In genomic region chr12:121776190-121777098, GRCh38 we compare ENCODE assay signal across 8 cellular contexts. TPM values are rescaled to one million over a fixed set of nuclear protein-coding genes. Genes with fewer than 3 reads are reported as not detected.
A peak's percentile ranks its signal among the peaks of the same experiment; 100 is the strongest.
DNase-seq lines count a peak whose midpoint lies in the region; ATAC-seq and TF ChIP-seq lines count a peak whose summit lies in the region.

No MANE protein-coding gene starts in this region.

- ATAC-seq in GM21737 (IDR thresholded peaks at IDR 0.05; ENCODE audit: unreplicated experiment) (peak; percentile 47), HG03159 (IDR thresholded peaks at IDR 0.05; ENCODE audit: unreplicated experiment) (no peak)
- ATAC-seq in natural killer cell treated with Interleukin-12 subunit alpha and Interleukin-12 subunit beta and Interleukin-15 and Interleukin-18, amount 100 ng/mL, for 72 hours: peak; percentile 79 to 81

- peak; percentile 79 to 85 (median 83) for DNase-seq in CD4-positive, alpha-beta memory T cell
- DNase-seq in NOMO-1 treated with dmso at 0.1 percent for 144 hours (lab: John Stamatoyannopoulos, UW; ENCODE audit: unreplicated experiment) (peak; percentile 18), epithelial cell of esophagus (ENCODE audit: low read depth) (peak; percentile 69)
- DNase-seq in activated CD8-positive, alpha-beta memory T cell treated with anti-CD3 and anti-CD28 coated beads, Interleukin-2, amount 50 U/mL, for 4 hours: peak; percentile 95
- DNase-seq in natural killer cell treated with Interleukin-12 subunit alpha and Interleukin-12 subunit beta and Interleukin-15 and Interleukin-18, amount 100 ng/mL, for 72 hours (ENCODE audit: low spot score): peak; percentile 87

- POLR2A ChIA-PET in CD4-positive, alpha-beta memory T cell (lab: Charles Lee; ENCODE audit: partially characterized antibody): interaction anchor here (0.6 to 37.3 kb wide), 7 partner anchors 8 to 458 kb away, joined by 3 to 2727 read pairs (median 3); partner anchors contain the start of genes PSMD9, RHOF, SETD1B and TMEM120B

- CTCF ChIA-PET in CD4-positive, alpha-beta memory T cell (lab: Charles Lee; ENCODE audit: partially characterized antibody): interaction anchor here (0.5 to 17.7 kb wide), 7 partner anchors 9 to 436 kb away, joined by 3 to 559 read pairs (median 8); partner anchors contain the start of genes RHOF and TMEM120B

- H3K27me3 ChIP-seq in CD4-positive, alpha-beta memory T cell (ENCODE audit: insufficient read depth, low read length): no peaks in the 10 kb centered on the region

- no peak overlapping the region for H3K4me3 ChIP-seq in CD4-positive, alpha-beta memory T cell (ENCODE audit: low read length in 2 of 2)
- no peak overlapping the region for H3K4me3 ChIP-seq in epithelial cell of esophagus (ENCODE audit: low read length)

- TF ChIP-seq CTCF in epithelial cell of esophagus (IDR thresholded peaks at IDR 0.05; ENCODE audit: insufficient read depth, low read depth, low read length, missing control alignments): peak; percentile 83

- H3K27ac ChIP-seq in CD4-positive, alpha-beta memory T cell (ENCODE audit: low read depth, low read length): peak overlapping the region; percentile 39

- peaks cover 5 to 33% (median 18%) of the 10 kb centered on the region in 4 donors for H3K4me1 Mint-ChIP-seq in CD4-positive, alpha-beta memory T cell
- H3K4me1 Mint-ChIP-seq in natural killer cell treated with Interleukin-12 subunit alpha and Interleukin-12 subunit beta and Interleukin-15 and Interleukin-18, amount 100 ng/mL, for 72 hours (ENCODE audit: low read depth in 2 of 2): peaks cover 0 to 5% of the 10 kb centered on the region in 2 donors
- H3K4me1 Mint-ChIP-seq in stimulated activated naive CD8-positive, alpha-beta T cell treated with anti-CD3 and anti-CD28 coated beads, Interleukin-15, Interleukin-2, amounts not matched to agents 100 ng/mL and 50 ng/mL, for 24 hours (ENCODE audit: low read depth): peaks cover 34% of the 10 kb centered on the region

- H3K9me3 ChIP-seq in CD4-positive, alpha-beta memory T cell (ENCODE audit: control insufficient read depth in 1 of 2, low read length in 2 of 2): no peaks in the 10 kb centered on the region

- no peaks in the 10 kb centered on the region for H3K27me3 Mint-ChIP-seq in CD4-positive, alpha-beta memory T cell
- no peaks in the 10 kb centered on the region for H3K27me3 Mint-ChIP-seq in natural killer cell treated with Interleukin-12 subunit alpha and Interleukin-12 subunit beta and Interleukin-15 and Interleukin-18, amount 100 ng/mL, for 72 hours
- H3K27me3 Mint-ChIP-seq in stimulated activated naive CD8-positive, alpha-beta T cell treated with anti-CD3 and anti-CD28 coated beads, Interleukin-15, Interleukin-2, amounts not matched to agents 100 ng/mL and 50 ng/mL, for 24 hours: no peaks in the 10 kb centered on the region

- peaks cover 26% of the 10 kb centered on the region for H3K36me3 ChIP-seq in CD4-positive, alpha-beta memory T cell (ENCODE audit: insufficient read depth, low read length)

- peak overlapping the region in 2 of 8 donors; percentile 9 to 54 for H3K4me3 Mint-ChIP-seq in CD4-positive, alpha-beta memory T cell
- no peak overlapping the region for H3K4me3 Mint-ChIP-seq in natural killer cell treated with Interleukin-12 subunit alpha and Interleukin-12 subunit beta and Interleukin-15 and Interleukin-18, amount 100 ng/mL, for 72 hours
- H3K4me3 Mint-ChIP-seq in stimulated activated naive CD8-positive, alpha-beta T cell treated with anti-CD3 and anti-CD28 coated beads, Interleukin-15, Interleukin-2, amounts not matched to agents 100 ng/mL and 50 ng/mL, for 24 hours: no peak overlapping the region

- peaks cover 13 to 27% of the 10 kb centered on the region in 2 donors for H3K36me3 Mint-ChIP-seq in CD4-positive, alpha-beta memory T cell
- H3K36me3 Mint-ChIP-seq in natural killer cell treated with Interleukin-12 subunit alpha and Interleukin-12 subunit beta and Interleukin-15 and Interleukin-18, amount 100 ng/mL, for 72 hours: no peaks in the 10 kb centered on the region
- peaks cover 18% of the 10 kb centered on the region for H3K36me3 Mint-ChIP-seq in stimulated activated naive CD8-positive, alpha-beta T cell treated with anti-CD3 and anti-CD28 coated beads, Interleukin-15, Interleukin-2, amounts not matched to agents 100 ng/mL and 50 ng/mL, for 24 hours (ENCODE audit: low read depth)

- H3K9me3 Mint-ChIP-seq in CD4-positive, alpha-beta memory T cell: no peaks in the 10 kb centered on the region
- no peaks in the 10 kb centered on the region for H3K9me3 Mint-ChIP-seq in natural killer cell treated with Interleukin-12 subunit alpha and Interleukin-12 subunit beta and Interleukin-15 and Interleukin-18, amount 100 ng/mL, for 72 hours
- H3K9me3 Mint-ChIP-seq in stimulated activated naive CD8-positive, alpha-beta T cell treated with anti-CD3 and anti-CD28 coated beads, Interleukin-15, Interleukin-2, amounts not matched to agents 100 ng/mL and 50 ng/mL, for 24 hours: no peaks in the 10 kb centered on the region

- peaks cover 32% of the 10 kb centered on the region for H3K4me1 ChIP-seq in CD4-positive, alpha-beta memory T cell (ENCODE audit: insufficient read depth, low read length)

- intact Hi-C loops in CD4-positive, alpha-beta memory T cell (cut with micrococcal nuclease): loop anchor here (1.0 kb wide), 2 partner anchors 18 to 36 kb away; no protein-coding TSS in a partner anchor

- peak overlapping the region; percentile 41 to 84 (median 80) for H3K27ac Mint-ChIP-seq in CD4-positive, alpha-beta memory T cell
- peak overlapping the region in 1 of 2 donors; percentile 75 for H3K27ac Mint-ChIP-seq in natural killer cell treated with Interleukin-12 subunit alpha and Interleukin-12 subunit beta and Interleukin-15 and Interleukin-18, amount 100 ng/mL, for 72 hours
- H3K27ac Mint-ChIP-seq in stimulated activated naive CD8-positive, alpha-beta T cell treated with anti-CD3 and anti-CD28 coated beads, Interleukin-15, Interleukin-2, amounts not matched to agents 100 ng/mL and 50 ng/mL, for 24 hours: peak overlapping the region; percentile 58

RNA-seq across cellular contexts. Expression of gene RHOF, which starts 17.0 kb away (rescaled TPM):
- 100 to 1,000 TPM; 137 to 138 TPM for total RNA-seq in CD4-positive, alpha-beta memory T cell
- polyA plus RNA-seq in CD4-positive, alpha-beta memory T cell: 100 to 1,000 TPM in 1 of 2 donors, 10 to 100 TPM in 1; 72.6 to 106 TPM
- total RNA-seq in natural killer cell treated with Interleukin-12 subunit alpha and Interleukin-12 subunit beta and Interleukin-15 and Interleukin-18, amount 100 ng/mL, for 72 hours: 10 to 100 TPM; 76.1 to 78.0 TPM

RNA-seq across cellular contexts. Expression of gene SETD1B, which starts 27.4 kb away (rescaled TPM):
- total RNA-seq in CD4-positive, alpha-beta memory T cell: 10 to 100 TPM; 67.1 to 69.3 TPM
- polyA plus RNA-seq in CD4-positive, alpha-beta memory T cell: 1 to 10 TPM in 1 of 2 donors, under 1 TPM in 1; 0.13 to 3.3 TPM
- total RNA-seq in natural killer cell treated with Interleukin-12 subunit alpha and Interleukin-12 subunit beta and Interleukin-15 and Interleukin-18, amount 100 ng/mL, for 72 hours: 10 to 100 TPM; 27.1 to 40.8 TPM

Comparison
In these comparisons a context has a peak if more than half of its experiments do, and no peak if none do; other contexts are left out.
1. DNase-seq: peak in every context shown above with its lines; median percentile 95 in activated CD8-positive, alpha-beta memory T cell treated with anti-CD3 and anti-CD28 coated beads, Interleukin-2, amount 50 U/mL, for 4 hours; 87 in natural killer cell treated with Interleukin-12 subunit alpha and Interleukin-12 subunit beta and Interleukin-15 and Interleukin-18, amount 100 ng/mL, for 72 hours; 83 in CD4-positive, alpha-beta memory T cell; 69 in epithelial cell of esophagus; 18 in NOMO-1 treated with dmso at 0.1 percent for 144 hours.